9 cellular contexts compared by ENCODE assay signal in the genomic region with DNA sequence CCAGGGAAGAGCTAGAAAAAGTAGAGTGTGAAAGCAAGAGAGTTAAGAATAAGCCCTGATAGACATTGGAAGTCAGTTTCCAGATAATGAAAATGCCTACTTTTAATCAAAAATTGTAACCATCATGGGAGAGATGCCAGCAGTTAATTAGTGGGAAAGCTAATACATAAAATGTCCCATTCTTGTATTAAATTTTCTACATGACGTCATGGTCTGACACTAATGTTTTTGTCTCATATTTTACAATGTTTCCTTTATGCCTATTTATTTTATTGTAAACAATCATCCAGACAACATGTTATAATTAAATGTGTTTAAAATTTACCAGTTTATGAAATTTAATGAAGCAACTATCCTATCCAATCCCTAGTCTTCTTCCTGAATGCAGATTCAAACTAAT. TPM values are rescaled to one million over a fixed set of nuclear protein-coding genes. Genes with fewer than 3 reads are reported as not detected.
"Had no signal": no experiment of that assay in that cellular context is flagged by ENCODE, and none has a peak within 500 bp of the region (broad histone marks: within the 10 kb centered on the region; RNA-seq: fewer than 3 reads in every experiment).

No MANE protein-coding gene starts in this region.

- H3K4me3 ChIP-seq: GM12878 had no signal

- DNase-seq: GDM1, GF-D8 had no signal

- ATAC-seq: GM12878 had no signal

- FAIRE-seq: G401.6, GM12878, GM12891, GM12892, GM18507, GM19239 had no signal

RNA-seq across cellular contexts. Expression of a gene that starts 26.3 kb away (rescaled TPM):
- total RNA-seq: G401, GM12878 had no signal
